21 cellular contexts compared by ENCODE assay signal in the genomic region with DNA sequence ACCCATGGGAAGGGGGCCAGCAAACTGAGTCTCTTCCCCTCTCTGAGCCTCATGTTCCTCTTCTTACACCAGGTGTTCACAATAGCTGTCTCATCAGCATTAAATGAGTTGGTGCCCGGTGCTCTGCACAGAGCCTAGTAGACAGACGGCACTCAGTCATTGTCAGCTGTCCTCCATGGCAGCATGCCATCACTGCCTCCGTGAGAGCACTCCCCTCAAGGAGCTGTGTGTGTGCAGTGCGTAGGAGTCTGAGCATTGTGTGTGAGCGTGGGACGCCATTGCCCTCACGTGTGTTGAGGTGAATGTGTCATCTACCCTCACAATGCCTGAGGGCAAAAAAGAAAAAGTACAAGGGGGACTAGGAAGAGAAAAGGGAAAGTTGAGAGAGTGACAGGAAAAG.
DNase-seq lines count a peak whose midpoint lies in the region; ATAC-seq and TF ChIP-seq lines count a peak whose summit lies in the region.
"Had no signal": no experiment of that assay in that cellular context is flagged by ENCODE, and none has a peak within 500 bp of the region (broad histone marks: within the 10 kb centered on the region; RNA-seq: fewer than 3 reads in every experiment).

No MANE protein-coding gene starts in this region.

- H3K27me3 Mint-ChIP-seq in activated naive CD8-positive, alpha-beta T cell treated with anti-CD3 and anti-CD28 coated beads, Interleukin-2, amount 50 U/mL, for 24 hours: peaks cover 2% of the 10 kb centered on the region
- H3K27me3 Mint-ChIP-seq: activated CD4-positive, alpha-beta memory T cell treated with anti-CD3 and anti-CD28 coated beads for 36 hours had no signal

- in situ Hi-C loops in GM23248 (cut with MboI): no loop called here

- TF ChIP-seq POLR2A in prostate gland (IDR thresholded peaks at IDR 0.05): no peak

- DNase-seq in GM23248 (peak; percentile 13), NCI-H2029 treated with DMSO at 0.1 percent for 48 hours (lab: John Stamatoyannopoulos, UW) (peak; percentile 82), RPMI8226 (peak; percentile 80), prostate gland (ENCODE audit: low spot score) (peak; percentile 5), right cardiac atrium (no peak)
- DNase-seq in activated naive CD8-positive, alpha-beta T cell treated with anti-CD3 and anti-CD28 coated beads, Interleukin-2, amount 50 U/mL, for 24 hours: no peak
- DNase-seq: activated CD4-positive, alpha-beta memory T cell treated with anti-CD3 and anti-CD28 coated beads for 36 hours; activated naive CD4-positive, alpha-beta T cell treated with anti-CD3 and anti-CD28 coated beads for 36 hours; activated T-cell treated with anti-CD3 and anti-CD28 coated beads, Interleukin-2, amount 50 U/mL, for 1 hour; Calu3; GOT3; naive B cell; NCI-H1048; NK-92 treated with Interleukin-12 subunit alpha and Interleukin-12 subunit beta, amount 100 ng/mL, for 24 hours; pancreas; WERI-Rb-1 had no signal

- H3K4me2 ChIP-seq in GM23248 (ENCODE audit: unreplicated experiment): no peak overlapping the region

- no peaks in the 10 kb centered on the region for H3K36me3 Mint-ChIP-seq in activated naive CD8-positive, alpha-beta T cell treated with anti-CD3 and anti-CD28 coated beads, Interleukin-2, amount 50 U/mL, for 24 hours (ENCODE audit: low read depth)
- H3K36me3 Mint-ChIP-seq: activated CD4-positive, alpha-beta memory T cell treated with anti-CD3 and anti-CD28 coated beads for 36 hours had no signal

- H3K79me2 ChIP-seq in GM23248 (ENCODE audit: insufficient read depth): no peaks in the 10 kb centered on the region

- no peaks in the 10 kb centered on the region for H3K4me1 Mint-ChIP-seq in activated naive CD8-positive, alpha-beta T cell treated with anti-CD3 and anti-CD28 coated beads, Interleukin-2, amount 50 U/mL, for 24 hours
- H3K4me1 Mint-ChIP-seq: naive B cell had no signal

- H3K4me3 Mint-ChIP-seq in activated naive CD8-positive, alpha-beta T cell treated with anti-CD3 and anti-CD28 coated beads, Interleukin-2, amount 50 U/mL, for 24 hours: no peak overlapping the region
- H3K4me3 Mint-ChIP-seq: activated CD4-positive, alpha-beta memory T cell treated with anti-CD3 and anti-CD28 coated beads for 36 hours; activated naive CD4-positive, alpha-beta T cell treated with anti-CD3 and anti-CD28 coated beads for 36 hours; naive B cell; T-helper 1 cell treated with Interleukin-12 subunit alpha and Interleukin-12 subunit beta and Interleukin-4 antibody, amounts not matched to agents 30 μg/mL and 1 μg/mL, for 36 hours had no signal

- H3K9me3 Mint-ChIP-seq in activated naive CD8-positive, alpha-beta T cell treated with anti-CD3 and anti-CD28 coated beads, Interleukin-2, amount 50 U/mL, for 24 hours: no peaks in the 10 kb centered on the region
- H3K9me3 Mint-ChIP-seq: activated CD4-positive, alpha-beta memory T cell treated with anti-CD3 and anti-CD28 coated beads for 36 hours; activated naive CD4-positive, alpha-beta T cell treated with anti-CD3 and anti-CD28 coated beads for 36 hours; T-helper 1 cell treated with Interleukin-12 subunit alpha and Interleukin-12 subunit beta and Interleukin-4 antibody, amounts not matched to agents 30 μg/mL and 1 μg/mL, for 36 hours had no signal

- no peaks in the 10 kb centered on the region for H3F3A ChIP-seq in GM23248 (ENCODE audit: insufficient read depth)

- no peaks in the 10 kb centered on the region for H3K4me1 ChIP-seq in GM23248 (ENCODE audit: insufficient read depth)
- no peaks in the 10 kb centered on the region for H3K4me1 ChIP-seq in prostate gland (replicated peaks)
- H3K4me1 ChIP-seq in right cardiac atrium (ENCODE audit: control insufficient read depth, insufficient read depth, low read length): no peaks in the 10 kb centered on the region
- H3K4me1 ChIP-seq: pancreas had no signal

- no peak for ATAC-seq in activated naive CD8-positive, alpha-beta T cell treated with anti-CD3 and anti-CD28 coated beads, Interleukin-2, amount 50 U/mL, for 24 hours
- ATAC-seq in right cardiac atrium: no peak
- no peak for ATAC-seq in HG02885 (IDR thresholded peaks at IDR 0.05; ENCODE audit: poor library complexity, unreplicated experiment)
- ATAC-seq: K562, pancreas had no signal

- H3K27ac Mint-ChIP-seq in activated naive CD8-positive, alpha-beta T cell treated with anti-CD3 and anti-CD28 coated beads, Interleukin-2, amount 50 U/mL, for 24 hours: no peak overlapping the region
- H3K27ac Mint-ChIP-seq: activated CD4-positive, alpha-beta memory T cell treated with anti-CD3 and anti-CD28 coated beads for 36 hours; activated naive CD4-positive, alpha-beta T cell treated with anti-CD3 and anti-CD28 coated beads for 36 hours; T-helper 1 cell treated with Interleukin-12 subunit alpha and Interleukin-12 subunit beta and Interleukin-4 antibody, amounts not matched to agents 30 μg/mL and 1 μg/mL, for 36 hours had no signal

- WGBS in GM23248 (ENCODE audit: low coverage in 1 of 2, low lambda C conversion rate in 2 of 2, missing lambda C conversion rate in 2 of 2), 2 experiments: 33 to 38% methylated on average over 7 of the region's 7 CpGs
- WGBS in prostate gland: 47% methylated on average over 7 of the region's 7 CpGs
- WGBS in right cardiac atrium: 47% methylated on average over 7 of the region's 7 CpGs

- intact Hi-C loops in prostate gland (cut with DNase I): no loop called here
- intact Hi-C loops in right cardiac atrium (cut with DNase I): no loop called here

- H3K27me3 ChIP-seq in GM23248 (replicated peaks; ENCODE audit: insufficient read depth) (peaks cover 5% of the 10 kb centered on the region; the same call in 1 of the 2 replicates), prostate gland (replicated peaks; ENCODE audit: insufficient read depth) (no peaks in the 10 kb centered on the region), right cardiac atrium (ENCODE audit: control insufficient read depth, insufficient read depth) (no peaks in the 10 kb centered on the region)
- H3K27me3 ChIP-seq: pancreas had no signal

- H4K20me1 ChIP-seq in GM23248 (ENCODE audit: insufficient read depth): no peaks in the 10 kb centered on the region

- no peaks in the 10 kb centered on the region for H3K36me3 ChIP-seq in GM23248 (ENCODE audit: low read depth)
- no peaks in the 10 kb centered on the region for H3K36me3 ChIP-seq in prostate gland
- H3K36me3 ChIP-seq: pancreas, WERI-Rb-1 had no signal

- H3K4me3 ChIP-seq in GM23248 (no peak overlapping the region), prostate gland (no peak overlapping the region), right cardiac atrium (ENCODE audit: low read length) (no peak overlapping the region)
- H3K4me3 ChIP-seq: coronary artery, K562, pancreas, skin epidermis had no signal

- no peaks in the 10 kb centered on the region for H3K9me3 ChIP-seq in GM23248 (ENCODE audit: low read depth)
- no peaks in the 10 kb centered on the region for H3K9me3 ChIP-seq in prostate gland
- H3K9me3 ChIP-seq in right cardiac atrium (ENCODE audit: control insufficient read depth, low read length): no peaks in the 10 kb centered on the region
- H3K9me3 ChIP-seq: pancreas had no signal

- no peaks in the 10 kb centered on the region for H3K9me2 ChIP-seq in GM23248 (ENCODE audit: insufficient read depth)

- H3K27ac ChIP-seq in GM23248 (no peak overlapping the region), prostate gland (no peak overlapping the region), right cardiac atrium (ENCODE audit: low read length) (no peak overlapping the region)
- H3K27ac ChIP-seq: coronary artery, pancreas, skin epidermis, WERI-Rb-1 had no signal

- no peak overlapping the region for H2AFZ ChIP-seq in GM23248

- H3K9ac ChIP-seq in GM23248: no peak overlapping the region

- TF ChIP-seq CTCF in prostate gland (IDR thresholded peaks at IDR 0.05): no peak

Comparison
In these comparisons a context has a peak if more than half of its experiments do, and no peak if none do; other contexts are left out.
1. DNase-seq: peak in GM23248 (single experiment), NCI-H2029 treated with DMSO at 0.1 percent for 48 hours (single experiment), RPMI8226 (single experiment) and prostate gland (single experiment); none in activated naive CD8-positive, alpha-beta T cell treated with anti-CD3 and anti-CD28 coated beads, Interleukin-2, amount 50 U/mL, for 24 hours (single experiment) and right cardiac atrium (0 of 3).